ENCODE assay signal across 1 cellular context in the genomic region with DNA sequence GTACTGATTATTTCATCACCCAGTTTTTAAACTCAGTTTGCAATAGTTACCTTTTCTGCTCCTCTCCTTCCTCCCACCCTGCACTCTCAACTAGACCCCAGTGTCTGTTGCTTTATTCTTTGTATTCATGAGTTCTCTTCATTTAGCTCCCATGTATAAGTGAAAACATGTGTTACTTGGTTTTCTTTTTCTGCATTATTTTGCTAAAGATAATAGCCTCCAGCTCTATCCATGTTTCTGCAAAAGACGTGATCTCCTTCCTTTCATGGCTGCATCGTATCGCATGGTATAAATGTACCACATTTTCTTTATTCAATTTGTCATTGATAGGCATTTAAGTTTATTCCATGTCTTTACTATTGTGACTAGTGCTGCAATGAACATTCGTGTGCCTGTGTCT.
TF ChIP-seq lines count a peak whose summit lies in the region.

No MANE protein-coding gene starts in this region.

TF ChIP-seq in SK-N-SH, 30 proteins besides CTCF, POLR2A, EP300 and RAD21 (continued from another document):
- TF ChIP-seq ZBTB33 (IDR thresholded peaks at IDR 0.05; ENCODE audit: borderline replicate concordance, low read depth) = no peak
- TF ChIP-seq FOXJ3 (CRISPR knock-in tag; IDR thresholded peaks at IDR 0.05) = no peak
- TF ChIP-seq TCF12 (IDR thresholded peaks at IDR 0.05) = peak; percentile 43
- peak; percentile 38; the same call in 1 of the 2 replicates for TF ChIP-seq MXI1 (IDR thresholded peaks at IDR 0.05; ENCODE audit: low read depth, low read length)
- TF ChIP-seq TEAD4 (IDR thresholded peaks at IDR 0.05; ENCODE audit: borderline replicate concordance, insufficient read depth) = no peak
- TF ChIP-seq FOXM1 (IDR thresholded peaks at IDR 0.05; ENCODE audit: low read depth) = no peak
- TF ChIP-seq CHD2 (IDR thresholded peaks at IDR 0.05; ENCODE audit: low read length, partially characterized antibody) = no peak
